8 cellular contexts compared by ENCODE assay signal in the genomic region with DNA sequence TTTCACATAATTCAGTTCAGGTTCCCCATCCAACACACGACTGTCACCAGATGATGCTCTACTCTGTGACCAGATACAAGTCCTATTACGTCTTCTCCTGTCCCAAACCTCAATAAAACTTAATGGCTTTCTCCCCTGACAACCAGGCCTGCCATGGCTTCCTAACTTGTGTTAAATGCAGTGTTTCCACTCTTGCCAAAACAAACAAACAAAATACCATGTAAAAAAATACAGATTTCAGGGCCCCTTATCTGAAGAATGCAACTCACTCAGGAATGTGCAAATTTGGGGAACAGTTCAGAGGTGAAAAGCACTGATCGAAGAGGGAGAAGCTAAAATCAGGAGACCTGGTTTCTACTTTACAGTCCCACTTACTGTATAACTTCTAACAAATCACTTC. TPM values are rescaled to one million over a fixed set of nuclear protein-coding genes. Genes with fewer than 3 reads are reported as not detected.
DNase-seq lines count a peak whose midpoint lies in the region; ATAC-seq and TF ChIP-seq lines count a peak whose summit lies in the region.

No MANE protein-coding gene starts in this region.

- no peaks in the 10 kb centered on the region for H3K27me3 Mint-ChIP-seq in Calu3 (ENCODE audit: unreplicated experiment)
- H3K27me3 Mint-ChIP-seq in endothelial cell (ENCODE audit: unreplicated experiment): no peaks in the 10 kb centered on the region

- H3K36me3 Mint-ChIP-seq in Calu3 (ENCODE audit: insufficient read depth, unreplicated experiment): peaks cover 23% of the 10 kb centered on the region
- no peaks in the 10 kb centered on the region for H3K36me3 Mint-ChIP-seq in endothelial cell (ENCODE audit: low read depth, unreplicated experiment)

- H3K27ac ChIP-seq in OCI-LY3 (ENCODE audit: low read length): peak overlapping the region; percentile 74
- no peak overlapping the region for H3K27ac ChIP-seq in neuronal stem cell (replicated peaks; ENCODE audit: low read length)

- H3K9ac ChIP-seq in OCI-LY3 (ENCODE audit: low read length) (peak overlapping the region; percentile 93), neuronal stem cell (ENCODE audit: low read depth, low read length, poor library complexity) (no peak overlapping the region)

- TF ChIP-seq CTCF in Calu3 (IDR thresholded peaks at IDR 0.05; ENCODE audit: unreplicated experiment): no peak
- no peak for TF ChIP-seq CTCF in OCI-LY3 (IDR thresholded peaks at IDR 0.05; ENCODE audit: low read depth, low read length)
- no peak for TF ChIP-seq CTCF in endothelial cell (IDR thresholded peaks at IDR 0.05; ENCODE audit: unreplicated experiment)

- peak overlapping the region; percentile 94 for H3K4me2 ChIP-seq in OCI-LY3 (ENCODE audit: low read length)
- peak overlapping the region; percentile 60 for H3K4me2 ChIP-seq in neuronal stem cell (ENCODE audit: insufficient read depth, low read length, poor library complexity, severe bottlenecking)

- no peak overlapping the region for H2BK15ac ChIP-seq in neuronal stem cell (ENCODE audit: low read length)

- WGBS in neuronal stem cell (ENCODE audit: extremely low coverage in 2 of 2, insufficient read length in 2 of 2, insufficient replicate concordance in 1 of 2), 2 donors: no CpG with 5 or more reads among the region's 3 CpGs

- H2BK12ac ChIP-seq in neuronal stem cell (ENCODE audit: low read length): no peak overlapping the region

- H4K8ac ChIP-seq in neuronal stem cell (ENCODE audit: low read depth, low read length): no peak overlapping the region

- no peak overlapping the region for H2BK120ac ChIP-seq in neuronal stem cell (ENCODE audit: low read depth, low read length)

- BruUV-seq in Calu3 (replicated peaks; lab: Mats Ljungman, UMichigan): no TSS peak

- no peak overlapping the region for H3K23ac ChIP-seq in neuronal stem cell (ENCODE audit: low read depth, low read length, poor library complexity)

- H3K9me3 Mint-ChIP-seq in Calu3 (ENCODE audit: low read depth, unreplicated experiment): no peaks in the 10 kb centered on the region
- H3K9me3 Mint-ChIP-seq in endothelial cell (ENCODE audit: unreplicated experiment): no peaks in the 10 kb centered on the region

- H3K4me3 Mint-ChIP-seq in Calu3 (ENCODE audit: low read depth, unreplicated experiment) (peak overlapping the region; percentile 93), endothelial cell (ENCODE audit: unreplicated experiment) (peak overlapping the region; percentile 98)

- peaks cover 47% of the 10 kb centered on the region for H3K79me2 ChIP-seq in OCI-LY3 (ENCODE audit: low read length)

- peak overlapping the region; percentile 92 for H2AFZ ChIP-seq in OCI-LY3 (ENCODE audit: low read depth, low read length)
- peak overlapping the region; percentile 83 for H2AFZ ChIP-seq in neuronal stem cell (ENCODE audit: low read length)

- H3K4me1 Mint-ChIP-seq in Calu3 (ENCODE audit: low read depth, unreplicated experiment) (peaks cover 30% of the 10 kb centered on the region), endothelial cell (ENCODE audit: unreplicated experiment) (peaks cover 7% of the 10 kb centered on the region)

- no peak overlapping the region for H4K91ac ChIP-seq in neuronal stem cell (ENCODE audit: low read depth, low read length, poor library complexity)

- H3K27ac Mint-ChIP-seq in Calu3 (ENCODE audit: unreplicated experiment): peak overlapping the region; percentile 97
- H3K27ac Mint-ChIP-seq in endothelial cell (ENCODE audit: unreplicated experiment): peak overlapping the region; percentile 96

- H3K18ac ChIP-seq in neuronal stem cell (ENCODE audit: low read length): no peak overlapping the region

- no peak overlapping the region for H3K14ac ChIP-seq in neuronal stem cell (ENCODE audit: low read length)

- no peaks in the 10 kb centered on the region for H3K79me1 ChIP-seq in neuronal stem cell (ENCODE audit: low read depth, low read length)

- CTCF ChIA-PET in Calu3 (lab: Charles Lee): interaction anchor here (1.2 kb wide), 1 partner anchor 467 kb away, joined by 3 read pairs; no protein-coding TSS in a partner anchor

- no peak overlapping the region for H2BK5ac ChIP-seq in neuronal stem cell (ENCODE audit: low read length)

- ATAC-seq in HG02623 (IDR thresholded peaks at IDR 0.05; ENCODE audit: unreplicated experiment) (no peak), HG03432 (IDR thresholded peaks at IDR 0.05; ENCODE audit: unreplicated experiment) (no peak), GM21381 (IDR thresholded peaks at IDR 0.05; ENCODE audit: unreplicated experiment) (no peak)

- no peak overlapping the region for H3K4ac ChIP-seq in neuronal stem cell (ENCODE audit: low read length)

- no peak overlapping the region for H2AK5ac ChIP-seq in neuronal stem cell (ENCODE audit: low read depth, low read length)

- H4K20me1 ChIP-seq in OCI-LY3 (ENCODE audit: insufficient read depth, low read length): no peaks in the 10 kb centered on the region

- H3K27me3 ChIP-seq in OCI-LY3 (ENCODE audit: low read depth, low read length): no peaks in the 10 kb centered on the region
- no peaks in the 10 kb centered on the region for H3K27me3 ChIP-seq in neuronal stem cell (ENCODE audit: control insufficient read depth in 3 of 3, insufficient read depth in 3 of 3, low read depth in 1 of 3, low read length in 3 of 3)

- H3K36me3 ChIP-seq in OCI-LY3 (replicated peaks; ENCODE audit: low read depth, low read length) (peaks cover 3% of the 10 kb centered on the region), neuronal stem cell (replicated peaks in 1 of 2; ENCODE audit: control insufficient read depth in 2 of 2, insufficient read depth in 2 of 2, low read length in 2 of 2) (peaks cover 2 to 47% of the 10 kb centered on the region in 2 donors)

- H3K4me3 ChIP-seq in OCI-LY3 (ENCODE audit: low read length): peak overlapping the region; percentile 90
- H3K4me3 ChIP-seq in neuronal stem cell (ENCODE audit: low read length in 2 of 2): peak overlapping the region; percentile 62 to 88

- DNase-seq in Calu3 (no peak), endothelial cell (ENCODE audit: low spot score) (no peak), neuronal stem cell (ENCODE audit: low spot score) (no peak)
- DNase-seq in activated CD8-positive, alpha-beta memory T cell treated with anti-CD3 and anti-CD28 coated beads, Interleukin-2, amount 50 U/mL, for 4 hours: no peak

- H3K4me1 ChIP-seq in OCI-LY3 (ENCODE audit: low read length): peaks cover 17% of the 10 kb centered on the region
- H3K4me1 ChIP-seq in neuronal stem cell (ENCODE audit: control insufficient read depth in 2 of 2, insufficient read depth in 1 of 2, low read depth in 1 of 2, low read length in 2 of 2): peaks cover 0 to 3% of the 10 kb centered on the region in 2 donors

- H3K9me3 ChIP-seq in OCI-LY3 (ENCODE audit: insufficient read depth, low read length): no peaks in the 10 kb centered on the region
- H3K9me3 ChIP-seq in neuronal stem cell (replicated peaks in 1 of 2; ENCODE audit: control insufficient read depth in 2 of 2, insufficient read depth in 1 of 2, low read depth in 1 of 2, low read length in 2 of 2): no peaks in the 10 kb centered on the region

- intact Hi-C loops in Calu3 (cut with micrococcal nuclease; ENCODE audit: unreplicated experiment): no loop called here

RNA-seq across cellular contexts. Expression of a gene that starts 0.9 kb away (rescaled TPM):
- total RNA-seq in Calu3 (2022) (25.3 and 33.1 TPM in 2 replicates), endothelial cell (ENCODE audit: unreplicated experiment) (6.0 TPM)
- 92.3 TPM for polyA plus RNA-seq in neuronal stem cell (2013, experiment 1 of 2)
- 106 TPM for polyA plus RNA-seq in neuronal stem cell (2013, experiment 2 of 2)
